ENCODE assay signal across 8 cellular contexts in the genomic region with DNA sequence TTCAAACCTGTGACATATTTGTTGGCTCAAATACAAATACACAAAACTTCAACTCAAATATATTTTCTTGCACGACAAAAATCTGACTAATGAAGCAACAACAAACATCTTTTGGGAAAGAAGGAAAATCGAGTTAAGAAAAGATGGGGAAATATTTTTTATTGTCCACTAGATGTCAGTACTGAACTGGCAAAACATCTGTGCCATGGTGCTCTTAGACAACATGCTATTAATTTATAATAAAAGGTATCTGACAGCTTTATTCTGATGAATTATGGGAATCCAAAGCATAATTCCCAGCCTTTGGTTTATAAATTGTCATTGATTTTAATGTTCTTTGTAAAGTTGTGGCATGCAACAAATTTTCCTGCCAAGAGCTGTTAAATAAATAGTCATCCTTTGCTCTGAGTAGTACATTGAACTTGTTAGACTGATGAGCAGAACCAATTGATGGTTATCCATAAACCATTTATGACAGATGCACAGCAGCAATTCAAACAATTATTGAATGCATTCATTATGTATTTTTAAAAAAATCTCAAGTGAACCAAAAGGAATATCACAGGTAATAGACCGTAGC.
DNase-seq lines count a peak whose midpoint lies in the region; ATAC-seq, FAIRE-seq and TF ChIP-seq lines count a peak whose summit lies in the region.

No MANE protein-coding gene starts in this region.

- no peak for ATAC-seq in GM19035 (IDR thresholded peaks at IDR 0.05; ENCODE audit: unreplicated experiment)

- no peak for TF ChIP-seq POLR2A in GM12891 (IDR thresholded peaks at IDR 0.05; ENCODE audit: low read depth, low read length)

- H3K27me3 Mint-ChIP-seq in activated CD4-positive, alpha-beta memory T cell treated with anti-CD3 and anti-CD28 coated beads, Interleukin-2, amount 10 ng/mL, durations not matched to agents 7 days and 5 days: peaks cover 14% of the 10 kb centered on the region

- CTCF ChIA-PET in activated CD4-positive, alpha-beta memory T cell treated with anti-CD3 and anti-CD28 coated beads, Interleukin-2, amount 10 ng/mL, durations not matched to agents 7 days and 5 days (lab: Charles Lee): interaction anchor here (0.7 to 1.8 kb wide), 4 partner anchors 14 to 200 kb away, joined by 3 to 6 read pairs (median 4); no protein-coding TSS in a partner anchor

- no peaks in the 10 kb centered on the region for H3K9me3 Mint-ChIP-seq in activated CD4-positive, alpha-beta memory T cell treated with anti-CD3 and anti-CD28 coated beads, Interleukin-2, amount 10 ng/mL, durations not matched to agents 7 days and 5 days

- peak; percentile 45 for FAIRE-seq in GM12891 (lab: Jason Lieb, UNC)

- POLR2A ChIA-PET in activated CD4-positive, alpha-beta memory T cell treated with anti-CD3 and anti-CD28 coated beads, Interleukin-2, amount 10 ng/mL, durations not matched to agents 7 days and 5 days (lab: Charles Lee): no interaction called here

- no peaks in the 10 kb centered on the region for H3K36me3 Mint-ChIP-seq in activated CD4-positive, alpha-beta memory T cell treated with anti-CD3 and anti-CD28 coated beads, Interleukin-2, amount 10 ng/mL, durations not matched to agents 7 days and 5 days (ENCODE audit: low read depth)

- H3K4me1 Mint-ChIP-seq in activated CD4-positive, alpha-beta memory T cell treated with anti-CD3 and anti-CD28 coated beads, Interleukin-2, amount 10 ng/mL, durations not matched to agents 7 days and 5 days: no peaks in the 10 kb centered on the region

- peak; percentile 8 for DNase-seq in A172 (ENCODE audit: low spot score)
- DNase-seq in GM12891 (ENCODE audit: insufficient read length, low spot score): no peak
- DNase-seq in NCI-H446 (lab: John Stamatoyannopoulos, UW): peak; percentile 45 to 65
- peak; percentile 20 for DNase-seq in cerebellar cortex (ENCODE audit: low spot score)
- DNase-seq in myocyte (ENCODE audit: low read depth): peak; percentile 45
- no peak for DNase-seq in activated CD4-positive, alpha-beta T cell treated with anti-CD3 and anti-CD28 coated beads, Interleukin-2, amount 50 U/mL, for 1 hour
- no peak for DNase-seq in activated CD4-positive, alpha-beta memory T cell treated with anti-CD3 and anti-CD28 coated beads, Interleukin-2, amount 10 ng/mL, durations not matched to agents 7 days and 5 days

- H3K27ac Mint-ChIP-seq in activated CD4-positive, alpha-beta memory T cell treated with anti-CD3 and anti-CD28 coated beads, Interleukin-2, amount 10 ng/mL, durations not matched to agents 7 days and 5 days: no peak overlapping the region

- H3K4me3 Mint-ChIP-seq in activated CD4-positive, alpha-beta memory T cell treated with anti-CD3 and anti-CD28 coated beads, Interleukin-2, amount 10 ng/mL, durations not matched to agents 7 days and 5 days: no peak overlapping the region

TF ChIP-seq in GM12891, 5 proteins besides CTCF, POLR2A, EP300 and RAD21:
- TF ChIP-seq POLR2AphosphoS5 (IDR thresholded peaks at IDR 0.05; ENCODE audit: low read depth, low read length): no peak
- TF ChIP-seq TAF1 (IDR thresholded peaks at IDR 0.05; ENCODE audit: low read depth, low read length): no peak
- TF ChIP-seq PAX5 (IDR thresholded peaks at IDR 0.05; ENCODE audit: insufficient read depth, low read length, severe bottlenecking): no peak
- TF ChIP-seq SPI1 (IDR thresholded peaks at IDR 0.05; ENCODE audit: low read depth, low read length): no peak
- no peak for TF ChIP-seq POU2F2 (IDR thresholded peaks at IDR 0.05; ENCODE audit: low read depth, low read length)

Comparison
In these comparisons a context has a peak if more than half of its experiments do, and no peak if none do; other contexts are left out.
1. DNase-seq: peak in A172 (single experiment), NCI-H446 (2 of 2), cerebellar cortex (single experiment) and myocyte (single experiment); none in GM12891 (single experiment), activated CD4-positive, alpha-beta T cell treated with anti-CD3 and anti-CD28 coated beads, Interleukin-2, amount 50 U/mL, for 1 hour (single experiment) and activated CD4-positive, alpha-beta memory T cell treated with anti-CD3 and anti-CD28 coated beads, Interleukin-2, amount 10 ng/mL, durations not matched to agents 7 days and 5 days (single experiment).